ENCODE assay signal across 29 cellular contexts in the genomic region with DNA sequence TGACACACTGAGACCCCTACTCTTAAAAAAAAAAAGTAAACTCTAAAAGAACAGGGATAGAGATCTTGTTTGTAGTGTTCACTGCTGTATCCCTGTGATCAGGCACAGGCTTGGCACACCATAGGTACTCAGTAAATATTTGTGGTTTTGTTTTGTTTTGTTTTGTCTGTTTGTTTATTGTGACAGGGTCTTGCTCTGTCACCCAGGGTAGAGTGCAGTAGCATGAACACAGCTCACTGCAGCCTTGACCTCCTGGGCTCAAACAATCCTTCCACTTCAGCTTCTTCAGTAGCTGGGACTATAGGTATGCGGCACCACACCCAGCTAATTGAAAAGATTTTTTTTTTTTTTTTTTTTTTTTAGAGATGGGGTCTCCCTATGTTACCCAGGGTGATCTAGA. TPM values are rescaled to one million over a fixed set of nuclear protein-coding genes. Genes with fewer than 3 reads are reported as not detected.
"Had no signal": no experiment of that assay in that cellular context is flagged by ENCODE, and none has a peak within 500 bp of the region (broad histone marks: within the 10 kb centered on the region; RNA-seq: fewer than 3 reads in every experiment).

No MANE protein-coding gene starts in this region.

- H3K9me3 ChIP-seq: colonic mucosa, esophagus muscularis mucosa, esophagus squamous epithelium, gastrocnemius medialis, gastroesophageal sphincter, heart left ventricle had no signal

- FAIRE-seq: colon, endometrium, endothelial cell of umbilical vein, frontal cortex had no signal

- H3K27ac ChIP-seq: colonic mucosa, coronary artery, epithelial cell of prostate, esophagus muscularis mucosa, esophagus squamous epithelium, foreskin keratinocyte, gastrocnemius medialis, gastroesophageal sphincter, heart left ventricle, heart right ventricle had no signal

- H3K36me3 ChIP-seq: colonic mucosa, esophagus muscularis mucosa, esophagus squamous epithelium, gastrocnemius medialis, gastroesophageal sphincter, heart left ventricle had no signal

- ATAC-seq: effector memory CD8-positive, alpha-beta T cell; esophagus mucosa; foreskin keratinocyte; gastrocnemius medialis; gastroesophageal sphincter; heart left ventricle; heart right ventricle had no signal

- H3K27ac Mint-ChIP-seq: dendritic cell treated with granulocyte-macrophage colony-stimulating factor and Interleukin-4, amounts not matched to agents 40 ng/mL and 50 ng/mL, for 4 days; effector memory CD8-positive, alpha-beta T cell; endodermal cell had no signal

- H3K27me3 Mint-ChIP-seq: effector memory CD8-positive, alpha-beta T cell had no signal

- DNase-seq: colonic mucosa; cortex of kidney; dermis blood vessel endothelial cell; dorsolateral prefrontal cortex; effector CD4-positive, alpha-beta T cell; effector CD8-positive, alpha-beta T cell; effector memory CD4-positive, alpha-beta T cell; effector memory CD8-positive, alpha-beta T cell; endodermal cell; erythroblast; esophagus squamous epithelium; foreskin fibroblast; foreskin keratinocyte; foreskin melanocyte; gastrocnemius medialis; head of caudate nucleus; heart left ventricle; heart right ventricle had no signal

- H3K4me3 ChIP-seq: colonic mucosa, coronary artery, dorsolateral prefrontal cortex, esophagus muscularis mucosa, esophagus squamous epithelium, gastrocnemius medialis, gastroesophageal sphincter, heart left ventricle, heart right ventricle had no signal

- H3K4me1 Mint-ChIP-seq: endodermal cell had no signal

- H3K9me3 Mint-ChIP-seq: dendritic cell treated with granulocyte-macrophage colony-stimulating factor and Interleukin-4, amounts not matched to agents 40 ng/mL and 50 ng/mL, for 4 days; effector memory CD8-positive, alpha-beta T cell; endodermal cell had no signal

- H3K27me3 ChIP-seq: colonic mucosa, dorsolateral prefrontal cortex, esophagus muscularis mucosa, esophagus squamous epithelium, foreskin keratinocyte, gastroesophageal sphincter, heart left ventricle had no signal

- H3K4me3 Mint-ChIP-seq: dendritic cell treated with granulocyte-macrophage colony-stimulating factor and Interleukin-4, amounts not matched to agents 40 ng/mL and 50 ng/mL, for 4 days; effector memory CD8-positive, alpha-beta T cell; endodermal cell had no signal

RNA-seq across cellular contexts. Expression of gene MFSD2B, which starts 43.1 kb away (rescaled TPM):
- total RNA-seq: esophagus mucosa, gastrocnemius medialis, glomerular endothelial cell had no signal
